Comparison of ENCODE assay signal across 17 cellular contexts in the genomic region with DNA sequence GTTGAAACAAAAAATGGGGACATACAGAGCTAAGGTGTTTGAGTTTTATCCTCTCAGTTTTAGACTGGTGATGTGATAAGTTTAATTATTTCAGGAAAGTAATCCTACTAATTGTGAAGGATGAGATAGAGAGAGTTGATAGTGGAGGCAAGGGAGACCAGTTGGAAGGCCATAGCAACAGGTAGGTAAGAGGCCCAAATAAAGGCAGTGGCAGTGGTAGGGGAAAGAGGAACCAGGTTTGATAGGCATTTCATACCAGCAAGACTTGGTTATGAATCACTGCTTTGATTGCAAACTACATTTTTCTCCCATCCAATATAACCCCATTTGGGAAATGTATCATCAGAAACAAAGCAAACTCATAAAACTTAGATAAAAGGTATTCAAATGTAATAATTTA.
"Had no signal": no experiment of that assay in that cellular context is flagged by ENCODE, and none has a peak within 500 bp of the region (broad histone marks: within the 10 kb centered on the region; RNA-seq: fewer than 3 reads in every experiment).

No MANE protein-coding gene starts in this region.

- H3K4me1 ChIP-seq: testis, tibial nerve had no signal

- H3K36me3 Mint-ChIP-seq: naive thymus-derived CD8-positive, alpha-beta T cell; stimulated activated naive B cell treated with anti-CD40 and anti-IgM and Interleukin-4, amounts not matched to agents 10 μg/mL and 1 μg/mL and 100 μg/mL, for 72 hours had no signal

- H3K4me2 ChIP-seq: hepatocyte had no signal

- H3K27ac Mint-ChIP-seq: dendritic cell treated with granulocyte-macrophage colony-stimulating factor and Interleukin-4, amounts not matched to agents 40 ng/mL and 50 ng/mL, for 4 days; effector memory CD8-positive, alpha-beta T cell; stimulated activated naive B cell treated with anti-CD40 and anti-IgM and Interleukin-4, amounts not matched to agents 10 μg/mL and 1 μg/mL and 100 μg/mL, for 72 hours; stimulated activated naive CD8-positive, alpha-beta T cell treated with anti-CD3 and anti-CD28 coated beads, Interleukin-15, amount 100 ng/mL, for 72 hours had no signal

- H3K9me3 Mint-ChIP-seq: dendritic cell treated with granulocyte-macrophage colony-stimulating factor and Interleukin-4, amounts not matched to agents 40 ng/mL and 50 ng/mL, for 4 days; effector memory CD8-positive, alpha-beta T cell; naive thymus-derived CD8-positive, alpha-beta T cell; stimulated activated naive B cell treated with anti-CD40 and anti-IgM and Interleukin-4, amounts not matched to agents 10 μg/mL and 1 μg/mL and 100 μg/mL, for 72 hours; stimulated activated naive CD8-positive, alpha-beta T cell treated with anti-CD3 and anti-CD28 coated beads, Interleukin-15, amount 100 ng/mL, for 72 hours had no signal

- H3K4me1 Mint-ChIP-seq: naive thymus-derived CD8-positive, alpha-beta T cell; stimulated activated naive CD8-positive, alpha-beta T cell treated with anti-CD3 and anti-CD28 coated beads, Interleukin-15, amount 100 ng/mL, for 72 hours had no signal

- ATAC-seq: effector memory CD8-positive, alpha-beta T cell; mucosa of descending colon; naive thymus-derived CD8-positive, alpha-beta T cell; right cardiac atrium; stimulated activated naive B cell treated with anti-CD40 and anti-IgM and Interleukin-4, amounts not matched to agents 10 μg/mL and 1 μg/mL and 100 μg/mL, for 72 hours; stimulated activated naive CD8-positive, alpha-beta T cell treated with anti-CD3 and anti-CD28 coated beads, Interleukin-15, amount 100 ng/mL, for 72 hours had no signal

- H3K9me3 ChIP-seq: mucosa of descending colon, neutrophil, testis, tibial nerve had no signal

- H3K27ac ChIP-seq: hepatocyte, neutrophil, testis, tibial nerve had no signal

- H3K4me3 ChIP-seq: hepatocyte, mucosa of descending colon, testis, tibial nerve had no signal

- H3K36me3 ChIP-seq: neutrophil, tibial nerve had no signal

- H3K27me3 Mint-ChIP-seq: dendritic cell treated with granulocyte-macrophage colony-stimulating factor and Interleukin-4, amounts not matched to agents 40 ng/mL and 50 ng/mL, for 4 days; stimulated activated naive CD8-positive, alpha-beta T cell treated with anti-CD3 and anti-CD28 coated beads, Interleukin-15, amount 100 ng/mL, for 72 hours had no signal

- DNase-seq: effector memory CD8-positive, alpha-beta T cell; erythroblast; foreskin melanocyte; head of caudate nucleus; kidney glomerular epithelial cell; mucosa of descending colon; naive thymus-derived CD8-positive, alpha-beta T cell; posterior cingulate gyrus; right cardiac atrium; stimulated activated CD4-positive, alpha-beta T cell treated with anti-CD3 and anti-CD28 coated beads, Interleukin-4, amount 100 ng/mL, for 4 hours; stimulated activated naive B cell treated with anti-CD40 and anti-IgM and Interleukin-4, amounts not matched to agents 10 μg/mL and 1 μg/mL and 100 μg/mL, for 72 hours; stimulated activated naive CD8-positive, alpha-beta T cell treated with anti-CD3 and anti-CD28 coated beads, Interleukin-15, amount 100 ng/mL, for 72 hours; testis had no signal

- H3K27me3 ChIP-seq: hepatocyte, neutrophil, testis, tibial nerve had no signal

- H2AFZ ChIP-seq: hepatocyte had no signal

- H3K79me2 ChIP-seq: hepatocyte had no signal

- H3K4me3 Mint-ChIP-seq: dendritic cell treated with granulocyte-macrophage colony-stimulating factor and Interleukin-4, amounts not matched to agents 40 ng/mL and 50 ng/mL, for 4 days; effector memory CD8-positive, alpha-beta T cell; naive thymus-derived CD8-positive, alpha-beta T cell; stimulated activated naive B cell treated with anti-CD40 and anti-IgM and Interleukin-4, amounts not matched to agents 10 μg/mL and 1 μg/mL and 100 μg/mL, for 72 hours; stimulated activated naive CD8-positive, alpha-beta T cell treated with anti-CD3 and anti-CD28 coated beads, Interleukin-15, amount 100 ng/mL, for 72 hours had no signal
